In genomic region chr5:16510123-16510522, GRCh38 we compare ENCODE assay signal across 2 cellular contexts.
TF ChIP-seq lines count a peak whose summit lies in the region.

No MANE protein-coding gene starts in this region.

TF ChIP-seq in HepG2, 621 proteins besides CTCF, POLR2A, EP300 and RAD21 (continued from another document):
- TF ChIP-seq MIER3 (CRISPR knock-in tag; IDR thresholded peaks at IDR 0.05; ENCODE audit: borderline replicate concordance) (no peak), ZNF850 (CRISPR knock-in tag; conservative IDR thresholded peaks at IDR 0.05) (no peak), AFF4 (CRISPR knock-in tag; IDR thresholded peaks at IDR 0.05) (no peak), ZNF776 (CRISPR knock-in tag; IDR thresholded peaks at IDR 0.05) (no peak), BRCA1 (CRISPR knock-in tag; IDR thresholded peaks at IDR 0.05) (no peak), JDP2 (CRISPR knock-in tag; IDR thresholded peaks at IDR 0.05; ENCODE audit: borderline replicate concordance) (no peak), PAXIP1 (CRISPR knock-in tag; conservative IDR thresholded peaks at IDR 0.05) (no peak), FOXC1 (CRISPR knock-in tag; IDR thresholded peaks at IDR 0.05; ENCODE audit: borderline replicate concordance) (no peak), ZNF136 (CRISPR knock-in tag; IDR thresholded peaks at IDR 0.05; ENCODE audit: low read depth) (no peak), TEAD2 (CRISPR knock-in tag; IDR thresholded peaks at IDR 0.05) (no peak), MLLT10 (CRISPR knock-in tag; IDR thresholded peaks at IDR 0.05) (no peak), CERS6 (CRISPR knock-in tag; IDR thresholded peaks at IDR 0.05) (no peak)

TF ChIP-seq in GM23338, 12 proteins besides CTCF, POLR2A, EP300 and RAD21 (continued from another document):
- TF ChIP-seq, protein P1, sequence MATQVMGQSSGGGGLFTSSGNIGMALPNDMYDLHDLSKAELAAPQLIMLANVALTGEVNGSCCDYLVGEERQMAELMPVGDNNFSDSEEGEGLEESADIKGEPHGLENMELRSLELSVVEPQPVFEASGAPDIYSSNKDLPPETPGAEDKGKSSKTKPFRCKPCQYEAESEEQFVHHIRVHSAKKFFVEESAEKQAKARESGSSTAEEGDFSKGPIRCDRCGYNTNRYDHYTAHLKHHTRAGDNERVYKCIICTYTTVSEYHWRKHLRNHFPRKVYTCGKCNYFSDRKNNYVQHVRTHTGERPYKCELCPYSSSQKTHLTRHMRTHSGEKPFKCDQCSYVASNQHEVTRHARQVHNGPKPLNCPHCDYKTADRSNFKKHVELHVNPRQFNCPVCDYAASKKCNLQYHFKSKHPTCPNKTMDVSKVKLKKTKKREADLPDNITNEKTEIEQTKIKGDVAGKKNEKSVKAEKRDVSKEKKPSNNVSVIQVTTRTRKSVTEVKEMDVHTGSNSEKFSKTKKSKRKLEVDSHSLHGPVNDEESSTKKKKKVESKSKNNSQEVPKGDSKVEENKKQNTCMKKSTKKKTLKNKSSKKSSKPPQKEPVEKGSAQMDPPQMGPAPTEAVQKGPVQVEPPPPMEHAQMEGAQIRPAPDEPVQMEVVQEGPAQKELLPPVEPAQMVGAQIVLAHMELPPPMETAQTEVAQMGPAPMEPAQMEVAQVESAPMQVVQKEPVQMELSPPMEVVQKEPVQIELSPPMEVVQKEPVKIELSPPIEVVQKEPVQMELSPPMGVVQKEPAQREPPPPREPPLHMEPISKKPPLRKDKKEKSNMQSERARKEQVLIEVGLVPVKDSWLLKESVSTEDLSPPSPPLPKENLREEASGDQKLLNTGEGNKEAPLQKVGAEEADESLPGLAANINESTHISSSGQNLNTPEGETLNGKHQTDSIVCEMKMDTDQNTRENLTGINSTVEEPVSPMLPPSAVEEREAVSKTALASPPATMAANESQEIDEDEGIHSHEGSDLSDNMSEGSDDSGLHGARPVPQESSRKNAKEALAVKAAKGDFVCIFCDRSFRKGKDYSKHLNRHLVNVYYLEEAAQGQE (IDR thresholded peaks at IDR 0.05; ENCODE audit: unreplicated experiment): no peak
- TF ChIP-seq ZNF114 (CRISPR knock-in tag; IDR thresholded peaks at IDR 0.05) (no peak), NANOG (IDR thresholded peaks at IDR 0.05; ENCODE audit: borderline replicate concordance) (no peak), EZH2phosphoT487 (IDR thresholded peaks at IDR 0.05; ENCODE audit: unreplicated experiment) (no peak), EZH2 (IDR thresholded peaks at IDR 0.05; ENCODE audit: low read depth, unreplicated experiment) (no peak)
- TF ChIP-seq, protein P2, sequence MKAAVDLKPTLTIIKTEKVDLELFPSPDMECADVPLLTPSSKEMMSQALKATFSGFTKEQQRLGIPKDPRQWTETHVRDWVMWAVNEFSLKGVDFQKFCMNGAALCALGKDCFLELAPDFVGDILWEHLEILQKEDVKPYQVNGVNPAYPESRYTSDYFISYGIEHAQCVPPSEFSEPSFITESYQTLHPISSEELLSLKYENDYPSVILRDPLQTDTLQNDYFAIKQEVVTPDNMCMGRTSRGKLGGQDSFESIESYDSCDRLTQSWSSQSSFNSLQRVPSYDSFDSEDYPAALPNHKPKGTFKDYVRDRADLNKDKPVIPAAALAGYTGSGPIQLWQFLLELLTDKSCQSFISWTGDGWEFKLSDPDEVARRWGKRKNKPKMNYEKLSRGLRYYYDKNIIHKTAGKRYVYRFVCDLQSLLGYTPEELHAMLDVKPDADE (IDR thresholded peaks at IDR 0.05): no peak
TF ChIP-seq in GM23338: peak in this region for 0.
